Comparison of ENCODE assay signal across 8 cellular contexts in genomic region chr18:3412528-3412927, GRCh38. TPM values are rescaled to one million over a fixed set of nuclear protein-coding genes. Genes with fewer than 3 reads are reported as not detected.
DNase-seq lines count a peak whose midpoint lies in the region; ATAC-seq, FAIRE-seq and TF ChIP-seq lines count a peak whose summit lies in the region.
"Not testable (repeated sequence)": the region's sequence is repeated elsewhere in the genome, so short reads cannot be mapped to it uniquely, and the experiment has no call there.

No MANE protein-coding gene starts in this region.

- peaks cover 0 to 15% (median 0%) of the 10 kb centered on the region in 4 donors for H3K4me1 Mint-ChIP-seq in CD4-positive, CD25-positive, alpha-beta regulatory T cell
- H3K4me1 Mint-ChIP-seq in activated CD4-positive, alpha-beta memory T cell treated with anti-CD3 and anti-CD28 coated beads, Interleukin-2, amount 10 ng/mL, durations not matched to agents 7 days and 5 days: peaks cover 13% of the 10 kb centered on the region

- not testable (repeated sequence) for H3K27ac ChIP-seq in CD4-positive, CD25-positive, alpha-beta regulatory T cell (ENCODE audit: insufficient read depth, low read length, poor library complexity, severe bottlenecking); pancreas
- peak overlapping the region; percentile 96 for H3K27ac ChIP-seq in PC-9

- ATAC-seq in CD4-positive, CD25-positive, alpha-beta regulatory T cell (ENCODE audit: low read depth in 2 of 2): not testable (repeated sequence)
- ATAC-seq in HG02759 (IDR thresholded peaks at IDR 0.05; ENCODE audit: unreplicated experiment) (peak; percentile 44), pancreas (peak in 3 of 4 donors; percentile 40 to 72 (median 65))

- peak overlapping the region in 1 of 3 donors; percentile 65 for H3K27ac Mint-ChIP-seq in CD4-positive, CD25-positive, alpha-beta regulatory T cell
- not testable (repeated sequence) for H3K27ac Mint-ChIP-seq in activated CD4-positive, alpha-beta memory T cell treated with anti-CD3 and anti-CD28 coated beads, Interleukin-2, amount 10 ng/mL, durations not matched to agents 7 days and 5 days

- peak overlapping the region in 3 of 4 donors; percentile 21 to 78 (median 36) for H3K4me3 Mint-ChIP-seq in CD4-positive, CD25-positive, alpha-beta regulatory T cell
- not testable (repeated sequence) for H3K4me3 Mint-ChIP-seq in activated CD4-positive, alpha-beta memory T cell treated with anti-CD3 and anti-CD28 coated beads, Interleukin-2, amount 10 ng/mL, durations not matched to agents 7 days and 5 days

- POLR2A ChIA-PET in PC-9 (lab: Charles Lee; ENCODE audit: unreplicated experiment): interaction anchor here (0.5 to 2.3 kb wide), 15 partner anchors 16 to 530 kb away, joined by 3 to 77 read pairs (median 6); no protein-coding TSS in a partner anchor
- POLR2A ChIA-PET in activated CD4-positive, alpha-beta memory T cell treated with anti-CD3 and anti-CD28 coated beads, Interleukin-2, amount 10 ng/mL, durations not matched to agents 7 days and 5 days (lab: Charles Lee): interaction anchor here (1.1 to 1.6 kb wide), 2 partner anchors 35 to 46 kb away, joined by 3 to 4 read pairs; no protein-coding TSS in a partner anchor

- H3K4me1 ChIP-seq in CD4-positive, CD25-positive, alpha-beta regulatory T cell (ENCODE audit: control insufficient read depth, insufficient read depth, low read length, poor library complexity, severe bottlenecking); adipocyte (ENCODE audit: control insufficient read depth, insufficient read depth, low read length); pancreas: not testable (repeated sequence)
- peaks cover 58% of the 10 kb centered on the region for H3K4me1 ChIP-seq in PC-9 (replicated peaks; ENCODE audit: insufficient read depth)

- intact Hi-C loops in PC-9 (cut with micrococcal nuclease; ENCODE audit: unreplicated experiment): loop anchor here (1.0 to 5.0 kb wide), 4 partner anchors 29 to 131 kb away; no protein-coding TSS in a partner anchor
- intact Hi-C loops in pancreas (cut with DNase I): not testable (repeated sequence)

- WGBS in pancreas, 2 donors: 78 to 82% methylated on average over 9 of the region's 9 CpGs

- CTCF ChIA-PET in PC-9 (lab: Charles Lee): interaction anchor here (0.9 to 2.0 kb wide), 5 partner anchors 27 to 115 kb away, joined by 3 to 13 read pairs (median 4); no protein-coding TSS in a partner anchor
- CTCF ChIA-PET in activated CD4-positive, alpha-beta memory T cell treated with anti-CD3 and anti-CD28 coated beads, Interleukin-2, amount 10 ng/mL, durations not matched to agents 7 days and 5 days (lab: Charles Lee): not testable (repeated sequence)

- not testable (repeated sequence) for TF ChIP-seq CTCF in PC-9 (conservative IDR thresholded peaks at IDR 0.05); pancreas (IDR thresholded peaks at IDR 0.05)

- H3K9me3 ChIP-seq in CD4-positive, CD25-positive, alpha-beta regulatory T cell (ENCODE audit: control insufficient read depth in 2 of 2, low read length in 2 of 2); PC-9 (ENCODE audit: insufficient read depth, low read depth); adipocyte (ENCODE audit: control insufficient read depth, low read length); pancreas: not testable (repeated sequence)

- not testable (repeated sequence) for H3K4me3 ChIP-seq in CD4-positive, CD25-positive, alpha-beta regulatory T cell (ENCODE audit: low read depth, low read length); pancreas
- H3K4me3 ChIP-seq in PC-9 (peak overlapping the region; percentile 68), adipocyte (ENCODE audit: low read length) (peak overlapping the region; percentile 82)

- H3K27me3 ChIP-seq in CD4-positive, CD25-positive, alpha-beta regulatory T cell (ENCODE audit: control insufficient read depth, insufficient read depth, low read length); PC-9 (ENCODE audit: insufficient read depth, low read depth); adipocyte (replicated peaks; ENCODE audit: control insufficient read depth, insufficient read depth, low read length); pancreas: not testable (repeated sequence)

- BruUV-seq in PC-9 (replicated peaks; lab: Mats Ljungman, UMichigan): not testable (repeated sequence)

- H3K27me3 Mint-ChIP-seq in CD4-positive, CD25-positive, alpha-beta regulatory T cell; activated CD4-positive, alpha-beta memory T cell treated with anti-CD3 and anti-CD28 coated beads, Interleukin-2, amount 10 ng/mL, durations not matched to agents 7 days and 5 days: not testable (repeated sequence)

- not testable (repeated sequence) for H3K9me2 ChIP-seq in PC-9 (ENCODE audit: insufficient read depth)

- H3K9me3 Mint-ChIP-seq in CD4-positive, CD25-positive, alpha-beta regulatory T cell; activated CD4-positive, alpha-beta memory T cell treated with anti-CD3 and anti-CD28 coated beads, Interleukin-2, amount 10 ng/mL, durations not matched to agents 7 days and 5 days: not testable (repeated sequence)

- H3K36me3 ChIP-seq in CD4-positive, CD25-positive, alpha-beta regulatory T cell (ENCODE audit: control insufficient read depth, insufficient read depth, low read length); adipocyte (ENCODE audit: control insufficient read depth, insufficient read depth, low read length, severe bottlenecking); pancreas: not testable (repeated sequence)
- H3K36me3 ChIP-seq in PC-9 (ENCODE audit: low read depth): peaks cover 32% of the 10 kb centered on the region

- not testable (repeated sequence) for H3K36me3 Mint-ChIP-seq in CD4-positive, CD25-positive, alpha-beta regulatory T cell; activated CD4-positive, alpha-beta memory T cell treated with anti-CD3 and anti-CD28 coated beads, Interleukin-2, amount 10 ng/mL, durations not matched to agents 7 days and 5 days (ENCODE audit: low read depth)

- peaks cover 61% of the 10 kb centered on the region for H3K79me2 ChIP-seq in PC-9 (ENCODE audit: low read depth)

- H3F3A ChIP-seq in PC-9 (ENCODE audit: insufficient read depth, low read depth): peaks cover 58% of the 10 kb centered on the region

- not testable (repeated sequence) for H3K9ac ChIP-seq in adipocyte (ENCODE audit: low read length)

- H2AFZ ChIP-seq in PC-9: peak overlapping the region; percentile 70; the same call in 1 of the 2 replicates

- not testable (repeated sequence) for DNase-seq in CD4-positive, CD25-positive, alpha-beta regulatory T cell; adipocyte (ENCODE audit: low read depth); pancreas
- DNase-seq in PC-9 (peak; percentile 73 to 87), fibroblast of peridontal ligament (ENCODE audit: extremely low read depth) (peak; percentile 5)
- peak; percentile 24 for DNase-seq in activated CD4-positive, alpha-beta memory T cell treated with anti-CD3 and anti-CD28 coated beads, Interleukin-2, amount 10 ng/mL, durations not matched to agents 7 days and 5 days
- DNase-seq in stimulated activated CD8-positive, alpha-beta memory T cell treated with anti-CD3 and anti-CD28 coated beads, Interleukin-12 subunit alpha, Interleukin-12 subunit beta, amount 100 ng/mL, for 24 hours (ENCODE audit: extremely low read depth): peak; percentile 5

- FAIRE-seq in pancreas (lab: Jason Lieb, UNC): not testable (repeated sequence)

- not testable (repeated sequence) for H4K20me1 ChIP-seq in PC-9 (ENCODE audit: insufficient read depth)

- H3K4me2 ChIP-seq in PC-9: peak overlapping the region; percentile 90

RNA-seq across cellular contexts. Expression of gene TGIF1, which starts 37.4 kb away (rescaled TPM):
- 37.3 TPM for total RNA-seq in CD4-positive, CD25-positive, alpha-beta regulatory T cell
- polyA plus RNA-seq in CD4-positive, CD25-positive, alpha-beta regulatory T cell: 10 to 100 TPM; 42.6 to 86.8 (median 51.0) TPM
- total RNA-seq in PC-9 (2021): 188 and 203 TPM in 2 replicates
- total RNA-seq in activated CD4-positive, alpha-beta memory T cell treated with anti-CD3 and anti-CD28 coated beads, Interleukin-2, amount 10 ng/mL, durations not matched to agents 7 days and 5 days: 10 to 100 TPM; 23.3 to 24.7 TPM
- total RNA-seq in pancreas: 10 to 100 TPM; 12.8 to 40.7 (median 19.9) TPM
- polyA plus RNA-seq in pancreas: 10 to 100 TPM; 16.1 to 19.0 TPM
